1 cellular context compared by ENCODE assay signal in genomic region chr22:35218079-35218478, GRCh38.
TF ChIP-seq lines count a peak whose summit lies in the region.

No MANE protein-coding gene starts in this region.

TF ChIP-seq in IMR-90, 13 proteins besides CTCF, POLR2A, EP300 and RAD21 (continued from another document):
- no peak for TF ChIP-seq CHD1 (IDR thresholded peaks at IDR 0.05; ENCODE audit: low read depth, low read length)
